In the genomic region with DNA sequence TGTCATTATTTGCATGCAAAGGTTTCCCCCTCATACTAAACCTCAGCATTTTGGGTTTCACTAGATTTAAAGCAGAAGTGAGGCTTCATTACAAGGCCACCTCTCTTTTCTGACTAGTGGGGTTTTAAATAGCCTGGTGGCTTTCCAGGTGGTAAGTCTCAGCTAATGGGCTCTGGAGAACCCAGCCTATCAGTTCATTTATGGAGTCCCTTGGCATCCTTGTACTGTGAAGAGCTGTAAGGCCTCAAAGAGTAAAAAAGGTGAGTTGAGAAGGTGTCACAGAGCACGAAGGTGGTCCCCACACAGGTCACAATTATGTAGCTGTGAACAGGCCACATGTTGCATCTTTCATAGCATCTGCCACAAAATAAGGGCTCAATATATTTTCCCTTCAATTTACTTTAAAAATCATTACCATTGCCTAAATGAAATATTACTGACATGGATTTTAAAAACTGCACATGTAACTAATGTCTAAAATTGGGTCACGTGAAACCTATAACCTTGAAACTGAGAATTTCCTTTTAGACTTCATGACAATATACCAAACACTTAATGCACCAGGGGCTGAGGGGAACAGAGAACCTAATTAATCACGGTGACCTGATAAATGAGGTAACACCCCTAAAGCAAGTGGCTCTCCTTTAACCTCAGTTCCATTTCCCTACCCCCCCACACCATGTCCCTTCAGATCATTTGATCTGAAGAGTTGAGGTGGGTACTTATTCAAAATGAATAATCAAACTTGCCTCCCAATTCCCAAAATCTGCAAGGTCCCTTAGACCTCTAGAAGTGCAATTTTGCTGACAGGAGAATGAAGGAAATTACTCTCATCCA, we compare ENCODE assay signal across 8 cellular contexts. TPM values are rescaled to one million over a fixed set of nuclear protein-coding genes. Genes with fewer than 3 reads are reported as not detected.
A peak's percentile ranks its signal among the peaks of the same experiment; 100 is the strongest.
DNase-seq lines count a peak whose midpoint lies in the region; ATAC-seq and TF ChIP-seq lines count a peak whose summit lies in the region.

No MANE protein-coding gene starts in this region.

- H3K4me3 Mint-ChIP-seq in nephron progenitor cell: peak overlapping the region; percentile 87

- H3K27me3 ChIP-seq in GM06990 (replicated peaks; ENCODE audit: control insufficient read depth, insufficient read depth, low read length): no peaks in the 10 kb centered on the region
- no peaks in the 10 kb centered on the region for H3K27me3 ChIP-seq in brain microvascular endothelial cell (replicated peaks)

- no peaks in the 10 kb centered on the region for H3K27me3 Mint-ChIP-seq in nephron progenitor cell (ENCODE audit: low read depth, poor library complexity)

- no peak overlapping the region for H3K27ac Mint-ChIP-seq in nephron progenitor cell

- H3K36me3 ChIP-seq in GM06990 (ENCODE audit: control insufficient read depth, insufficient read depth, low read length) (no peaks in the 10 kb centered on the region; the same call in 1 of the 2 replicates), brain microvascular endothelial cell (replicated peaks) (peaks cover 5% of the 10 kb centered on the region)

- peaks cover 25% of the 10 kb centered on the region for H3K4me1 Mint-ChIP-seq in nephron progenitor cell

- no peak for TF ChIP-seq CTCF in GM06990 (IDR thresholded peaks at IDR 0.05; ENCODE audit: insufficient read depth, low read length, poor library complexity, severe bottlenecking)
- TF ChIP-seq CTCF in brain microvascular endothelial cell (IDR thresholded peaks at IDR 0.05; ENCODE audit: low read depth, low read length, missing control alignments): no peak
- TF ChIP-seq CTCF in nephron progenitor cell (IDR thresholded peaks at IDR 0.05): no peak

- peaks cover 19% of the 10 kb centered on the region for H3K36me3 Mint-ChIP-seq in nephron progenitor cell (ENCODE audit: low read depth)

- in situ Hi-C loops in brain microvascular endothelial cell (cut with HindIII; ENCODE audit: low pct_ligation_motif_present, low sequenced_read_pairs): no loop called here

- peaks cover under 1% of the 10 kb centered on the region for H3K9me3 Mint-ChIP-seq in nephron progenitor cell

- no peak overlapping the region for H3K27ac ChIP-seq in brain microvascular endothelial cell

- DNase-seq in GM06990 (ENCODE audit: extremely low read depth, insufficient read length): peak; percentile 59
- no peak for DNase-seq in brain microvascular endothelial cell
- DNase-seq in nephron progenitor cell: no peak
- DNase-seq in NCI-H1048 (lab: John Stamatoyannopoulos, UW): no peak
- DNase-seq in cerebellum (ENCODE audit: low spot score): no peak
- DNase-seq in pons (ENCODE audit: low spot score): no peak

- H3K4me3 ChIP-seq in GM06990 (replicated peaks; ENCODE audit: low read depth, low read length) (peak overlapping the region; percentile 90), brain microvascular endothelial cell (ENCODE audit: low read depth, low read length) (peak overlapping the region; percentile 88)

- ATAC-seq in GM19468 (IDR thresholded peaks at IDR 0.05; ENCODE audit: extremely low read depth, unreplicated experiment) (peak; percentile 55), HG03469 (IDR thresholded peaks at IDR 0.05; ENCODE audit: unreplicated experiment) (peak; percentile 61)

RNA-seq across cellular contexts. Expression of gene NGLY1, which starts 1.3 kb away (rescaled TPM):
- 46.4 TPM for total RNA-seq in cerebellum

RNA-seq across cellular contexts. Expression of gene OXSM, which starts 7.9 kb away (rescaled TPM):
- total RNA-seq in cerebellum: 9.0 TPM
